13 cellular contexts compared by ENCODE assay signal in the genomic region with DNA sequence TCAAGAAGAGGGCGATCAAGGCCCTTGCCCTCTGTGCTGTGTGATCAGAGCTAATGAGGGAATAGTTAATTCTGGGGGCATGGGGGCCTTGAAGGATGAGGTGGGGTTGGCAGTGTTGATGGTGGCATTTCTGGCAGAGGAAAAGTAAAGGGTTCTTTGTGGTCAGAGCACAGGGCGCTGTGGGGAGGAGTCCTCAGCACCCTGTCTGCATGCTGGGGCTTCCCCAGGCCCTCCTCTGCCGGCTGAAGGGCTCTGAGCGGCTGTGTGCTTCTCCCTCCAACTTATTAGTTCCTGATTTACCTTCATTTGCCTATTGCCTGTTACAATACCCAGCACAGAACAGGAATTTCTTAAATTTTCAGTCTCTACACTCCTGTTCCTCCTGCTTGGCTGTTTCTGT. TPM values are rescaled to one million over a fixed set of nuclear protein-coding genes. Genes with fewer than 3 reads are reported as not detected.
DNase-seq lines count a peak whose midpoint lies in the region; ATAC-seq and TF ChIP-seq lines count a peak whose summit lies in the region.
"Had no signal": no experiment of that assay in that cellular context is flagged by ENCODE, and none has a peak within 500 bp of the region (broad histone marks: within the 10 kb centered on the region; RNA-seq: fewer than 3 reads in every experiment).

No MANE protein-coding gene starts in this region.

- ATAC-seq in GM19324 (IDR thresholded peaks at IDR 0.05; ENCODE audit: low FRiP score, unreplicated experiment) (peak; percentile 66), HG02885 (IDR thresholded peaks at IDR 0.05; ENCODE audit: poor library complexity, unreplicated experiment) (peak; percentile 56), left cardiac atrium (no peak)
- ATAC-seq: natural killer cell treated with Interleukin-12 subunit alpha and Interleukin-12 subunit beta and Interleukin-15 and Interleukin-18, amount 100 ng/mL, for 72 hours had no signal

- peak; percentile 25 for DNase-seq in CD1c-positive myeloid dendritic cell (ENCODE audit: extremely low spot score)
- DNase-seq in stimulated activated CD4-positive, alpha-beta T cell treated with anti-CD3 and anti-CD28 coated beads, Interleukin-1b, Interleukin-23, amount 100 ng/mL, for 48 hours: no peak
- DNase-seq in cortex of kidney (lab: John Stamatoyannopoulos, UW): no peak
- no peak for DNase-seq in left cardiac atrium
- DNase-seq in Ammon's horn (ENCODE audit: low spot score): no peak
- DNase-seq: DMS153, glutamatergic neuron, NCI-H1105, thyroid gland had no signal

- peak; percentile 68 for TF ChIP-seq POLR2A in Raji (IDR thresholded peaks at IDR 0.05; ENCODE audit: insufficient read depth, low read depth, low read length)

- intact Hi-C loops in left cardiac atrium (cut with DNase I): no loop called here

RNA-seq across cellular contexts. Expression of a gene that starts 4.0 kb away (rescaled TPM):
- total RNA-seq in left cardiac atrium: under 1 TPM; 0.06 to 0.97 TPM
- total RNA-seq: natural killer cell treated with Interleukin-12 subunit alpha and Interleukin-12 subunit beta and Interleukin-15 and Interleukin-18, amount 100 ng/mL, for 72 hours had no signal

Comparison
In these comparisons a context has a peak if more than half of its experiments do, and no peak if none do; other contexts are left out.
1. ATAC-seq: peak in GM19324 (single experiment) and HG02885 (single experiment); none in left cardiac atrium (0 of 2).